8 cellular contexts compared by ENCODE assay signal in genomic region chr11:49208006-49208721, GRCh38. TPM values are rescaled to one million over a fixed set of nuclear protein-coding genes. Genes with fewer than 3 reads are reported as not detected.
DNase-seq lines count a peak whose midpoint lies in the region; ATAC-seq and FAIRE-seq lines count a peak whose summit lies in the region.

FOLH1 (minus strand) TSS chr11:49208602; CDS start chr11:49208409, 193 bp downstream.

- H3K4me1 ChIP-seq in small intestine (ENCODE audit: control insufficient read depth in 2 of 2, insufficient read depth in 1 of 2, low read depth in 1 of 2, low read length in 1 of 2): no peaks in the 10 kb centered on the region

- peak within 1 kb of the TSS in 1 of 2 donors; percentile 93 for H3K4me3 ChIP-seq in small intestine (ENCODE audit: low read depth in 1 of 2, low read length in 2 of 2)

- no peak within 1 kb of the TSS for H3K27ac Mint-ChIP-seq in T-helper 17 cell

- H3K36me3 Mint-ChIP-seq in T-helper 17 cell (ENCODE audit: low read depth): no peaks in the 10 kb centered on the region

- peaks cover 0 to 2% of the 10 kb centered on the region in 2 donors for H3K36me3 ChIP-seq in small intestine (ENCODE audit: control insufficient read depth in 2 of 2, insufficient read depth in 2 of 2, low read length in 2 of 2)

- H3K4me1 Mint-ChIP-seq in T-helper 17 cell: peaks cover 6% of the 10 kb centered on the region

- H3K27me3 Mint-ChIP-seq in T-helper 17 cell: peaks cover 7% of the 10 kb centered on the region

- H3K27ac ChIP-seq in small intestine (ENCODE audit: low read depth in 1 of 2, low read length in 1 of 2): peak within 1 kb of the TSS; percentile 83 to 89

- 1 to 4% (median 3%) methylated on average over 47 to 48 of the region's 48 CpGs for WGBS in small intestine, 3 donors

- DNase-seq in T-helper 17 cell (peak in 1 of 3 donors; percentile 7), hepatic stellate cell (ENCODE audit: low spot score) (peak; percentile 1), small intestine (peak; percentile 96), ureter (ENCODE audit: low spot score) (no peak), SW480 (ENCODE audit: low spot score) (no peak)

- peak within 1 kb of the TSS; percentile 31 for H3K4me3 Mint-ChIP-seq in T-helper 17 cell

- peak; percentile 61 for ATAC-seq in GM19438 (IDR thresholded peaks at IDR 0.05; ENCODE audit: low read depth, unreplicated experiment)
- ATAC-seq in T-helper 17 cell: peak; percentile 14
- ATAC-seq in GM19455 (IDR thresholded peaks at IDR 0.05; ENCODE audit: unreplicated experiment): no peak
- ATAC-seq in GM18873 (IDR thresholded peaks at IDR 0.05; ENCODE audit: low FRiP score, unreplicated experiment): no peak

- H3K9me3 ChIP-seq in T-helper 17 cell (ENCODE audit: control insufficient read depth, low read length, poor library complexity, severe bottlenecking) (no peaks in the 10 kb centered on the region), small intestine (ENCODE audit: control insufficient read depth, low read depth) (no peaks in the 10 kb centered on the region)

- no peaks in the 10 kb centered on the region for H3K27me3 ChIP-seq in small intestine (ENCODE audit: control insufficient read depth in 2 of 2, insufficient read depth in 2 of 2, low read length in 2 of 2)

- FAIRE-seq in small intestine (lab: Jason Lieb, UNC): no peak

RNA-seq across cellular contexts. Expression of gene FOLH1, which starts in this region (rescaled TPM):
- total RNA-seq in T-helper 17 cell (not detected), ureter (0.65 TPM)
- 100 to 1,000 TPM in 2 of 3 donors, 10 to 100 TPM in 1; 69.8 to 345 (median 329) TPM for polyA plus RNA-seq in small intestine

Comparison
In these comparisons a context has a peak if more than half of its experiments do, and no peak if none do; other contexts are left out.
1. Peak in ATAC-seq in T-helper 17 cell; RNA of the gene not detected or under 1 TPM.
2. DNase-seq: peak in hepatic stellate cell (single experiment) and small intestine (single experiment); none in ureter (single experiment) and SW480 (single experiment).